In genomic region chr17:76469991-76470739, GRCh38 we compare ENCODE assay signal across 2 cellular contexts.
A peak's percentile ranks its signal among the peaks of the same experiment; 100 is the strongest.
TF ChIP-seq lines count a peak whose summit lies in the region.

No MANE protein-coding gene starts in this region.

TF ChIP-seq in IMR-90, 13 proteins besides CTCF, POLR2A, EP300 and RAD21:
- TF ChIP-seq MXI1 (IDR thresholded peaks at IDR 0.05; ENCODE audit: borderline replicate concordance, low read depth, low read length) = no peak
- no peak for TF ChIP-seq ELK1 (IDR thresholded peaks at IDR 0.05; ENCODE audit: borderline replicate concordance, low read depth, low read length)
- no peak for TF ChIP-seq BHLHE40 (IDR thresholded peaks at IDR 0.05; ENCODE audit: low read depth, low read length)
- TF ChIP-seq NFE2L2 (IDR thresholded peaks at IDR 0.05; ENCODE audit: low read depth, low read length) = no peak
- no peak for TF ChIP-seq CHD1 (IDR thresholded peaks at IDR 0.05; ENCODE audit: low read depth, low read length)
- TF ChIP-seq CEBPB (IDR thresholded peaks at IDR 0.05; ENCODE audit: low read depth, low read length) = no peak
- TF ChIP-seq MAFK (IDR thresholded peaks at IDR 0.05; ENCODE audit: low read depth, low read length) = no peak
- TF ChIP-seq RCOR1 (IDR thresholded peaks at IDR 0.05; ENCODE audit: insufficient replicate concordance, low read length) = no peak
- no peak for TF ChIP-seq FOS (IDR thresholded peaks at IDR 0.05; ENCODE audit: low read depth, low read length)

TF ChIP-seq in HepG2, 621 proteins besides CTCF, POLR2A, EP300 and RAD21:
- TF ChIP-seq ZC3H13 (CRISPR knock-in tag; IDR thresholded peaks at IDR 0.05) (peak; percentile 77), TBL1XR1 (IDR thresholded peaks at IDR 0.05; ENCODE audit: borderline replicate concordance, low read length, partially characterized antibody) (no peak), HNF4A (CRISPR knock-in tag; IDR thresholded peaks at IDR 0.05) (peak; percentile 47; the same call in 1 of the 2 replicates), ZNF772 (CRISPR knock-in tag; IDR thresholded peaks at IDR 0.05) (no peak), ZNF207 (IDR thresholded peaks at IDR 0.05; ENCODE audit: borderline replicate concordance) (no peak), NFE2L1 (CRISPR knock-in tag; IDR thresholded peaks at IDR 0.05; ENCODE audit: borderline replicate concordance) (no peak), ZFP82 (CRISPR knock-in tag; IDR thresholded peaks at IDR 0.05; ENCODE audit: borderline replicate concordance) (no peak), MYC (CRISPR knock-in tag; IDR thresholded peaks at IDR 0.05; ENCODE audit: borderline replicate concordance) (peak; percentile 21; the same call in 1 of the 2 replicates), HNF4G (IDR thresholded peaks at IDR 0.05; ENCODE audit: borderline replicate concordance, low read depth, low read length) (no peak), HNF4G (CRISPR knock-in tag; IDR thresholded peaks at IDR 0.05; ENCODE audit: borderline replicate concordance, low read depth) (no peak), DR1 (CRISPR knock-in tag; IDR thresholded peaks at IDR 0.05) (no peak), MTA1 (CRISPR knock-in tag; IDR thresholded peaks at IDR 0.05; ENCODE audit: borderline replicate concordance) (peak; percentile 43; the same call in 1 of the 2 replicates), RXRA (CRISPR knock-in tag; IDR thresholded peaks at IDR 0.05) (no peak), HNRNPL (IDR thresholded peaks at IDR 0.05; ENCODE audit: low read depth, low read length) (peak; percentile 80; the same call in 1 of the 2 replicates), ASH2L (IDR thresholded peaks at IDR 0.05; ENCODE audit: insufficient read length, low read depth, low read length) (no peak), TRIM24 (CRISPR knock-in tag; IDR thresholded peaks at IDR 0.05) (no peak), AFF4 (CRISPR knock-in tag; IDR thresholded peaks at IDR 0.05) (no peak), RFX5 (IDR thresholded peaks at IDR 0.05; ENCODE audit: low read depth, low read length) (no peak), ZSCAN29 (CRISPR knock-in tag; conservative IDR thresholded peaks at IDR 0.05) (no peak), AKAP8 (CRISPR knock-in tag; IDR thresholded peaks at IDR 0.05) (0 out of 2 replicates have a peak, but pooled peaks have one; percentile 55), PAXIP1 (CRISPR knock-in tag; conservative IDR thresholded peaks at IDR 0.05) (peak; percentile 35; the same call in 1 of the 2 replicates), ZNF605 (CRISPR knock-in tag; IDR thresholded peaks at IDR 0.05) (0 out of 2 replicates have a peak, but pooled peaks have one; percentile 34), ZNF687 (CRISPR knock-in tag; IDR thresholded peaks at IDR 0.05) (peak; percentile 45), ZNF224 (CRISPR knock-in tag; IDR thresholded peaks at IDR 0.05) (no peak), ZNF784 (CRISPR knock-in tag; IDR thresholded peaks at IDR 0.05; ENCODE audit: borderline replicate concordance) (0 out of 2 replicates have a peak, but pooled peaks have one; percentile 59), CENPX (CRISPR knock-in tag; IDR thresholded peaks at IDR 0.05) (no peak), ZNF382 (CRISPR knock-in tag; IDR thresholded peaks at IDR 0.05; ENCODE audit: borderline replicate concordance) (no peak), KAT7 (CRISPR knock-in tag; IDR thresholded peaks at IDR 0.05; ENCODE audit: borderline replicate concordance) (no peak), AGO2 (optimal IDR thresholded peaks at IDR 0.05; ENCODE audit: low read depth, low read length) (peak; percentile 61)
TF ChIP-seq in HepG2: peak in this region for 11.
